ENCODE assay signal across 30 cellular contexts in the genomic region with DNA sequence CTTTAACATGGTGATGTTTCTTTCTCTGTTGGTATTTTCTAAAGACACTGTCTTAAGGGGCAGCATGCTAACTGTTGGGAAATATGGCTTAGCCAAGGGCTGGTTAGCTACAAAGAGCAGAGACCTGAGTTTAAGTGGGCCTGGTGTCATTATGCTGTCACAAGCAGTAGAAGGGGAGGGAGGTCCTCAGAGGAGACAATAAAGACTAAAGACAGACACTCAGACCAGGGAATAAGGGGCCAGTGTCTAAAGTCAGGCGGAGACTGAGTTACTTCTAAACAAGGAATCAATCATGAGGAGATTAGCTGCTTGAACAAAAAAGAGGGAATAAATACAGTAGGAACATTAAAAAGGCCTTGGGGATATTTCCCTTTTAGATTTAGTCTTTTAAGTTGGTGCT.
"Had no signal": no experiment of that assay in that cellular context is flagged by ENCODE, and none has a peak within 500 bp of the region (broad histone marks: within the 10 kb centered on the region; RNA-seq: fewer than 3 reads in every experiment).

No MANE protein-coding gene starts in this region.

- H3K27ac ChIP-seq: ascending aorta, cardiac muscle cell, colonic mucosa, heart right ventricle, left ventricle myocardium inferior, pancreas, psoas muscle, sigmoid colon, stomach, tibial nerve had no signal

- H3K9me3 ChIP-seq: ascending aorta, colonic mucosa, mucosa of descending colon, pancreas, psoas muscle, sigmoid colon, stomach had no signal

- H3K27me3 ChIP-seq: ascending aorta, cardiac muscle cell, colonic mucosa, heart right ventricle, pancreas, sigmoid colon, stomach, tibial nerve had no signal

- H3K9me3 Mint-ChIP-seq: activated naive CD4-positive, alpha-beta T cell treated with anti-CD3 and anti-CD28 coated beads, Interleukin-2, amount 10 ng/mL, durations not matched to agents 7 days and 5 days; activated naive CD8-positive, alpha-beta T cell treated with anti-CD3 and anti-CD28 coated beads, Interleukin-2, amount 10 ng/mL, durations not matched to agents 7 days and 5 days; brain; T-helper 2 cell treated with Interferon-gamma antibody and Interleukin-4, amounts not matched to agents 5 μg/mL and 100 μg/mL, for 36 hours had no signal

- H3K4me1 Mint-ChIP-seq: activated naive CD4-positive, alpha-beta T cell treated with anti-CD3 and anti-CD28 coated beads, Interleukin-2, amount 10 ng/mL, durations not matched to agents 7 days and 5 days; activated naive CD8-positive, alpha-beta T cell treated with anti-CD3 and anti-CD28 coated beads, Interleukin-2, amount 10 ng/mL, durations not matched to agents 7 days and 5 days; brain; stimulated activated naive B cell treated with anti-CD40 and anti-IgM and Interleukin-4, amounts not matched to agents 10 μg/mL and 1 μg/mL and 100 μg/mL, for 72 hours had no signal

- DNase-seq: activated CD4-positive, alpha-beta T cell treated with anti-CD3 and anti-CD28 coated beads for 4 hours; activated CD4-positive, alpha-beta T cell treated with anti-CD3 and anti-CD28 coated beads, Interleukin-2, amount 50 U/mL, for 48 hours; activated CD8-positive, alpha-beta memory T cell treated with anti-CD3 and anti-CD28 coated beads, Interleukin-2, amount 50 U/mL, for 4 hours; activated gamma-delta T cell; activated naive CD4-positive, alpha-beta T cell treated with anti-CD3 and anti-CD28 coated beads, Interleukin-2, amount 10 ng/mL, durations not matched to agents 7 days and 5 days; activated naive CD8-positive, alpha-beta T cell treated with anti-CD3 and anti-CD28 coated beads, Interleukin-2, amount 10 ng/mL, durations not matched to agents 7 days and 5 days; activated T-cell treated with anti-CD3 and anti-CD28 coated beads, Interleukin-2, amount 50 U/mL, for 1 hour; cerebellar nuclear complex; colonic mucosa; effector memory CD8-positive, alpha-beta T cell; heart right ventricle; left ventricle myocardium inferior; mesendoderm; mucosa of descending colon; nucleus accumbens; pancreas; psoas muscle; sigmoid colon; small intestine; stimulated activated CD4-positive, alpha-beta T cell treated with anti-CD3 and anti-CD28 coated beads, Interleukin-1b, Interleukin-23, amount 100 ng/mL, for 48 hours; stimulated activated naive B cell treated with anti-CD40 and anti-IgM and Interleukin-4, amounts not matched to agents 10 μg/mL and 1 μg/mL and 100 μg/mL, for 72 hours; stomach; T-helper 1 cell had no signal

- ATAC-seq: effector memory CD8-positive, alpha-beta T cell; heart right ventricle; mucosa of descending colon; natural killer cell treated with Interleukin-12 subunit alpha and Interleukin-12 subunit beta and Interleukin-15 and Interleukin-18, amount 100 ng/mL, for 72 hours; pancreas; psoas muscle; stimulated activated naive B cell treated with anti-CD40 and anti-IgM and Interleukin-4, amounts not matched to agents 10 μg/mL and 1 μg/mL and 100 μg/mL, for 72 hours had no signal

- H3K36me3 ChIP-seq: ascending aorta, cardiac muscle cell, colonic mucosa, heart right ventricle, left ventricle myocardium inferior, pancreas, sigmoid colon, stomach, tibial nerve had no signal

- H3K4me3 ChIP-seq: ascending aorta, cardiac muscle cell, colonic mucosa, heart right ventricle, left ventricle myocardium inferior, lung, mucosa of descending colon, pancreas, psoas muscle, sigmoid colon, stomach, tibial nerve had no signal

- H3K4me1 ChIP-seq: ascending aorta, colonic mucosa, heart right ventricle, left ventricle myocardium inferior, pancreas, psoas muscle, sigmoid colon, stomach, tibial nerve had no signal

- H3K36me3 Mint-ChIP-seq: activated naive CD4-positive, alpha-beta T cell treated with anti-CD3 and anti-CD28 coated beads, Interleukin-2, amount 10 ng/mL, durations not matched to agents 7 days and 5 days; activated naive CD8-positive, alpha-beta T cell treated with anti-CD3 and anti-CD28 coated beads, Interleukin-2, amount 10 ng/mL, durations not matched to agents 7 days and 5 days; brain; natural killer cell treated with Interleukin-12 subunit alpha and Interleukin-12 subunit beta and Interleukin-15 and Interleukin-18, amount 100 ng/mL, for 72 hours; stimulated activated naive B cell treated with anti-CD40 and anti-IgM and Interleukin-4, amounts not matched to agents 10 μg/mL and 1 μg/mL and 100 μg/mL, for 72 hours had no signal

- H3K27ac Mint-ChIP-seq: activated naive CD4-positive, alpha-beta T cell treated with anti-CD3 and anti-CD28 coated beads, Interleukin-2, amount 10 ng/mL, durations not matched to agents 7 days and 5 days; activated naive CD8-positive, alpha-beta T cell treated with anti-CD3 and anti-CD28 coated beads, Interleukin-2, amount 10 ng/mL, durations not matched to agents 7 days and 5 days; brain; effector memory CD8-positive, alpha-beta T cell; natural killer cell treated with Interleukin-12 subunit alpha and Interleukin-12 subunit beta and Interleukin-15 and Interleukin-18, amount 100 ng/mL, for 72 hours; stimulated activated naive B cell treated with anti-CD40 and anti-IgM and Interleukin-4, amounts not matched to agents 10 μg/mL and 1 μg/mL and 100 μg/mL, for 72 hours; T-helper 2 cell treated with Interferon-gamma antibody and Interleukin-4, amounts not matched to agents 5 μg/mL and 100 μg/mL, for 36 hours had no signal

- H3K27me3 Mint-ChIP-seq: activated naive CD4-positive, alpha-beta T cell treated with anti-CD3 and anti-CD28 coated beads, Interleukin-2, amount 10 ng/mL, durations not matched to agents 7 days and 5 days; activated naive CD8-positive, alpha-beta T cell treated with anti-CD3 and anti-CD28 coated beads, Interleukin-2, amount 10 ng/mL, durations not matched to agents 7 days and 5 days; brain; natural killer cell treated with Interleukin-12 subunit alpha and Interleukin-12 subunit beta and Interleukin-15 and Interleukin-18, amount 100 ng/mL, for 72 hours; stimulated activated naive B cell treated with anti-CD40 and anti-IgM and Interleukin-4, amounts not matched to agents 10 μg/mL and 1 μg/mL and 100 μg/mL, for 72 hours had no signal

- H3K4me3 Mint-ChIP-seq: activated naive CD4-positive, alpha-beta T cell treated with anti-CD3 and anti-CD28 coated beads, Interleukin-2, amount 10 ng/mL, durations not matched to agents 7 days and 5 days; activated naive CD8-positive, alpha-beta T cell treated with anti-CD3 and anti-CD28 coated beads, Interleukin-2, amount 10 ng/mL, durations not matched to agents 7 days and 5 days; brain; effector memory CD8-positive, alpha-beta T cell; natural killer cell treated with Interleukin-12 subunit alpha and Interleukin-12 subunit beta and Interleukin-15 and Interleukin-18, amount 100 ng/mL, for 72 hours; stimulated activated naive B cell treated with anti-CD40 and anti-IgM and Interleukin-4, amounts not matched to agents 10 μg/mL and 1 μg/mL and 100 μg/mL, for 72 hours; T-helper 2 cell treated with Interferon-gamma antibody and Interleukin-4, amounts not matched to agents 5 μg/mL and 100 μg/mL, for 36 hours had no signal
